ENCODE assay signal across 10 cellular contexts in the genomic region with DNA sequence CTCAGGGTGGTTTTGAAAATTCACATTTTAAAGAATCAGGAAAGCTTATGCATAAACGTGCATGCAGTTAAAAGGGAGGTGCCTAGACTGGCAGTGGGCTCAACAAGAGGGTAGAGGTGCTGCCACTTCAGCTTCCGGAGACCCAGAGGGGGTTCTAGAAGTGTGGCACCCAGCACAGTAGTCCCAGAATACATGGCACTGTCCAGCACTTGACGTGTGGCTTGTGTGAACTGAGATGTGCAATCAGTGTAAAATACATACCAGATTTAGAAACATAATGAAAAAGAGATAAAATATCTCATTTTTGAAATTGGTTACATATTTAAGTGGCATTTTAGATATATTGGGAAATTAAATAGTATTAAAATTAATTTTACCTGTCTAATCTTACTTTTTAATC.
"Had no signal": no experiment of that assay in that cellular context is flagged by ENCODE, and none has a peak within 500 bp of the region (broad histone marks: within the 10 kb centered on the region; RNA-seq: fewer than 3 reads in every experiment).

No MANE protein-coding gene starts in this region.

- H3K36me3 ChIP-seq: HAP-1 had no signal

- H3K36me3 Mint-ChIP-seq: IgD-negative memory B cell had no signal

- H2AFZ ChIP-seq: GM23248 had no signal

- H3K9me3 ChIP-seq: HAP-1 had no signal

- ATAC-seq: HCT116, HepG2, K562 had no signal

- H3K4me1 ChIP-seq: HAP-1 had no signal

- DNase-seq: GM23248, GOT3, H7, HFFc6 had no signal

- H3K4me3 ChIP-seq: GM23248, HAP-1, K562 had no signal

- H3K27ac ChIP-seq: GM23248, HL-60 had no signal

- H3K27ac Mint-ChIP-seq: HFFc6, IgD-negative memory B cell had no signal

- H3K4me3 Mint-ChIP-seq: HFFc6, IgD-negative memory B cell had no signal

- H3K9ac ChIP-seq: GM23248 had no signal
